1 cellular context compared by ENCODE assay signal in genomic region chr16:85159226-85159980, GRCh38.
TF ChIP-seq lines count a peak whose summit lies in the region.

No MANE protein-coding gene starts in this region.

TF ChIP-seq in HepG2, 621 proteins besides CTCF, POLR2A, EP300 and RAD21 (continued from another document and continues in another):
- TF ChIP-seq ZNF180 (CRISPR knock-in tag; IDR thresholded peaks at IDR 0.05; ENCODE audit: borderline replicate concordance, low read depth) (0 out of 2 replicates have a peak, but pooled peaks have one; percentile 35), LRRFIP1 (CRISPR knock-in tag; conservative IDR thresholded peaks at IDR 0.05) (no peak), ZNF687 (CRISPR knock-in tag; IDR thresholded peaks at IDR 0.05) (peak; percentile 64), RBFOX2 (IDR thresholded peaks at IDR 0.05; ENCODE audit: low read depth, low read length) (no peak), DMAP1 (CRISPR knock-in tag; IDR thresholded peaks at IDR 0.05) (peak; percentile 53; the same call in 1 of the 2 replicates), SRY (CRISPR knock-in tag; IDR thresholded peaks at IDR 0.05) (peak; percentile 72; the same call in 1 of the 2 replicates), ATF3 (CRISPR knock-in tag; IDR thresholded peaks at IDR 0.05) (no peak), ZNF83 (CRISPR knock-in tag; IDR thresholded peaks at IDR 0.05; ENCODE audit: borderline replicate concordance) (no peak), ZNF280D (CRISPR knock-in tag; IDR thresholded peaks at IDR 0.05) (peak; percentile 56; the same call in 1 of the 2 replicates), HIVEP1 (CRISPR knock-in tag; IDR thresholded peaks at IDR 0.05) (peak; percentile 95), SRSF1 (optimal IDR thresholded peaks at IDR 0.05; ENCODE audit: low read depth, low read length) (no peak), ZNF773 (CRISPR knock-in tag; IDR thresholded peaks at IDR 0.05; ENCODE audit: borderline replicate concordance) (0 out of 2 replicates have a peak, but pooled peaks have one; percentile 32), REL (CRISPR knock-in tag; conservative IDR thresholded peaks at IDR 0.05) (no peak), ZFP37 (CRISPR knock-in tag; IDR thresholded peaks at IDR 0.05; ENCODE audit: borderline replicate concordance) (0 out of 2 replicates have a peak, but pooled peaks have one; percentile 61), ZNF230 (CRISPR knock-in tag; IDR thresholded peaks at IDR 0.05) (no peak), ZNF614 (CRISPR knock-in tag; IDR thresholded peaks at IDR 0.05; ENCODE audit: borderline replicate concordance) (no peak), HMGXB4 (CRISPR knock-in tag; IDR thresholded peaks at IDR 0.05; ENCODE audit: borderline replicate concordance in 1 of 2, low read depth in 1 of 2) (0 out of 4 replicates have a peak, but pooled peaks of 1 of the 2 experiments have one; percentile 34), ARID4A (CRISPR knock-in tag; IDR thresholded peaks at IDR 0.05; ENCODE audit: borderline replicate concordance) (peak; percentile 52; the same call in 1 of the 2 replicates), POLR2G (IDR thresholded peaks at IDR 0.05; ENCODE audit: low read depth, low read length) (peak; percentile 30; the same call in 1 of the 2 replicates), ELF4 (CRISPR knock-in tag; IDR thresholded peaks at IDR 0.05; ENCODE audit: borderline replicate concordance) (peak; percentile 82), HDAC1 (CRISPR knock-in tag; IDR thresholded peaks at IDR 0.05) (peak; percentile 87; the same call in 1 of the 2 replicates), ZNF782 (CRISPR knock-in tag; IDR thresholded peaks at IDR 0.05; ENCODE audit: borderline replicate concordance) (no peak), ZNF441 (CRISPR knock-in tag; IDR thresholded peaks at IDR 0.05; ENCODE audit: borderline replicate concordance) (peak; percentile 58; the same call in 1 of the 2 replicates), ZNF282 (IDR thresholded peaks at IDR 0.05; ENCODE audit: partially characterized antibody) (no peak), ATRX (CRISPR knock-in tag; IDR thresholded peaks at IDR 0.05; ENCODE audit: borderline replicate concordance) (no peak), ZNF468 (CRISPR knock-in tag; IDR thresholded peaks at IDR 0.05) (no peak), SIX4 (CRISPR knock-in tag; IDR thresholded peaks at IDR 0.05) (no peak), ZNF260 (CRISPR knock-in tag; IDR thresholded peaks at IDR 0.05; ENCODE audit: borderline replicate concordance, low read depth) (no peak), IKZF5 (CRISPR knock-in tag; IDR thresholded peaks at IDR 0.05) (no peak; the same call in 1 of the 2 replicates), ELK4 (CRISPR knock-in tag; IDR thresholded peaks at IDR 0.05; ENCODE audit: borderline replicate concordance) (no peak), TFDP1 (CRISPR knock-in tag; IDR thresholded peaks at IDR 0.05; ENCODE audit: borderline replicate concordance) (no peak; the same call in 1 of the 2 replicates), SUZ12 (IDR thresholded peaks at IDR 0.05; ENCODE audit: low read depth, low read length) (no peak), RBM39 (IDR thresholded peaks at IDR 0.05; ENCODE audit: low read depth, low read length, poor library complexity, severe bottlenecking) (no peak)
